34 cellular contexts compared by ENCODE assay signal in the genomic region with DNA sequence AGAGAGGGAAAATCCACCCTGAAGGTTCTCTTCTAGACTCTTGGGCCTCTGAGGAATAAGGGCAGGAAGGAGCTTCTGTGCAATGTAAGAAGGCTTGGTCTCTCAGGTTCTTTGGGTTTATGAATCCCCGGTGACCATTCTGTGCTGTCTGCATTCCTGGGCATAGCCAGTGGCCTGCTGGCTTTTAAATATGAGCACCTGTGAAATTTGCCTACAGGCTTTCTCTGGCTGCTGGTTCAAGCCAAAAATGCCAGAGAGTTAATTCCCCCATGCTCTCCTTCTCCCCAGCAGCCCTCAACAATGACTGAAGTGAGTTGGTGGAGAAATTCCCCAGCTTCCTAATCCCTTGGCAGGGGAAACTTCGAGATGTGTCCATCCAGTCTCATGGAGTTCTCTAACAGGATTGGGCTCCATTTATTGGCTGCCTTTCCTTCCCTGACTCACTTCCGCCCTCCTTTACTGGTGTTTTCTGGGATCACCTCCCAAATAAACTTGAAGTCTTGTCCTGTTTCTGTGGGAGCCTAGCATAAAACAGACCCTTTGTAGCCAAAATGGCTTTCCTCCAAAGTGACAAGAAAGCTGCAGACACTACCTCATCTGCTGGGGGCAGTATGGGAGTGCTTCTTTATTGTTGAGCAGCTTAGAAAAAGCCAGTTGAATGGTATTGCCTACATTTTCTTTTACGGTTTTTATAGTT.
DNase-seq lines count a peak whose midpoint lies in the region; ATAC-seq and TF ChIP-seq lines count a peak whose summit lies in the region.
"Had no signal": no experiment of that assay in that cellular context is flagged by ENCODE, and none has a peak within 500 bp of the region (broad histone marks: within the 10 kb centered on the region; RNA-seq: fewer than 3 reads in every experiment).

No MANE protein-coding gene starts in this region.

- peaks cover 72% of the 10 kb centered on the region for H3K27me3 Mint-ChIP-seq in MCF 10A (ENCODE audit: insufficient read depth, unreplicated experiment)
- H3K27me3 Mint-ChIP-seq: activated CD4-positive, alpha-beta memory T cell treated with anti-CD3 and anti-CD28 coated beads for 36 hours; activated naive CD8-positive, alpha-beta T cell treated with anti-CD3 and anti-CD28 coated beads, Interleukin-2, amount 50 U/mL, for 24 hours; CD4-positive, alpha-beta T cell had no signal

- no peaks in the 10 kb centered on the region for H3K4me1 ChIP-seq in breast epithelium
- no peaks in the 10 kb centered on the region for H3K4me1 ChIP-seq in mammary epithelial cell (ENCODE audit: insufficient read depth, low read length)
- no peaks in the 10 kb centered on the region for H3K4me1 ChIP-seq in HAP-1
- H3K4me1 ChIP-seq: gastrocnemius medialis, prostate gland, upper lobe of right lung had no signal

- no peaks in the 10 kb centered on the region for H3K79me2 ChIP-seq in mammary epithelial cell (ENCODE audit: insufficient read depth, low read length)
- H3K79me2 ChIP-seq: hepatocyte had no signal

- H3K4me2 ChIP-seq in mammary epithelial cell (ENCODE audit: insufficient read depth, low read depth, low read length), result no peak overlapping the region
- H3K4me2 ChIP-seq: GM23338, hepatocyte had no signal

- TF ChIP-seq POLR2A in breast epithelium (IDR thresholded peaks at IDR 0.05), result no peak

- intact Hi-C loops in MCF 10A (cut with micrococcal nuclease) (no loop called here), breast epithelium (cut with DNase I; ENCODE audit: low total_unique reads) (no loop called here), mammary epithelial cell (cut with micrococcal nuclease) (no loop called here), sciatic nerve (cut with DNase I) (no loop called here)

- H3K9me3 Mint-ChIP-seq in MCF 10A (ENCODE audit: unreplicated experiment), result no peaks in the 10 kb centered on the region
- H3K9me3 Mint-ChIP-seq: activated CD4-positive, alpha-beta memory T cell treated with anti-CD3 and anti-CD28 coated beads for 36 hours; activated naive CD8-positive, alpha-beta T cell treated with anti-CD3 and anti-CD28 coated beads, Interleukin-2, amount 50 U/mL, for 24 hours; CD4-positive, alpha-beta T cell; GM23338; natural killer cell treated with Interleukin-12 subunit alpha and Interleukin-12 subunit beta and Interleukin-15 and Interleukin-18, amount 100 ng/mL, for 72 hours; T-helper 2 cell treated with Interferon-gamma antibody and Interleukin-4, amounts not matched to agents 5 μg/mL and 100 μg/mL, for 36 hours had no signal

- H4K20me1 ChIP-seq in mammary epithelial cell (ENCODE audit: insufficient read depth, low read length), result no peaks in the 10 kb centered on the region

- WGBS in mammary epithelial cell (ENCODE audit: low coverage, missing lambda C conversion rate), result 53% methylated on average over 4 of the region's 4 CpGs

- H3K27ac ChIP-seq in breast epithelium (no peak overlapping the region), mammary epithelial cell (ENCODE audit: insufficient read depth, low read depth, low read length) (no peak overlapping the region)
- H3K27ac ChIP-seq: 22Rv1, gastrocnemius medialis, hepatocyte, prostate gland, upper lobe of right lung had no signal

- peak; percentile 24 for ATAC-seq in sciatic nerve
- ATAC-seq: activated naive CD8-positive, alpha-beta T cell treated with anti-CD3 and anti-CD28 coated beads, Interleukin-2, amount 50 U/mL, for 24 hours; esophagus mucosa; gastrocnemius medialis; GM23338; mucosa of descending colon; natural killer cell treated with Interleukin-12 subunit alpha and Interleukin-12 subunit beta and Interleukin-15 and Interleukin-18, amount 100 ng/mL, for 72 hours; upper lobe of right lung had no signal

- BruUV-seq in MCF 10A (replicated peaks; lab: Mats Ljungman, UMichigan) (no TSS peak), mammary epithelial cell (replicated peaks; lab: Mats Ljungman, UMichigan) (no TSS peak)

- no peaks in the 10 kb centered on the region for H3K9me3 ChIP-seq in breast epithelium
- H3K9me3 ChIP-seq in mammary epithelial cell (replicated peaks; ENCODE audit: insufficient read depth, low read length), result no peaks in the 10 kb centered on the region
- H3K9me3 ChIP-seq in HAP-1, result no peaks in the 10 kb centered on the region
- H3K9me3 ChIP-seq: gastrocnemius medialis, mucosa of descending colon, prostate gland, upper lobe of right lung had no signal

- dilution Hi-C loops in mammary epithelial cell (cut with HindIII; ENCODE audit: low sequenced_read_pairs), result no loop called here

- no peak overlapping the region for H3K4me3 ChIP-seq in breast epithelium
- H3K4me3 ChIP-seq in mammary epithelial cell (replicated peaks in 1 of 3; ENCODE audit: insufficient read depth in 1 of 3, low read depth in 2 of 3, low read length in 3 of 3), result no peak overlapping the region
- no peak overlapping the region for H3K4me3 ChIP-seq in HAP-1
- H3K4me3 ChIP-seq: coronary artery, gastrocnemius medialis, GM23338, hepatocyte, lung, mucosa of descending colon, prostate gland, upper lobe of right lung had no signal

- TF ChIP-seq CTCF in MCF 10A (IDR thresholded peaks at IDR 0.05; ENCODE audit: unreplicated experiment) (no peak), breast epithelium (IDR thresholded peaks at IDR 0.05) (no peak), mammary epithelial cell (conservative IDR thresholded peaks at IDR 0.05 in 1 of 2, IDR thresholded peaks at IDR 0.05 in 1 of 2; ENCODE audit: extremely low read depth in 1 of 2, insufficient read depth in 1 of 2, low read depth in 1 of 2, low read length in 2 of 2) (no peak)

- no peaks in the 10 kb centered on the region for H3K4me1 Mint-ChIP-seq in MCF 10A (ENCODE audit: insufficient read depth, unreplicated experiment)

- no peak overlapping the region for H3K9ac ChIP-seq in mammary epithelial cell (ENCODE audit: insufficient read depth, low read length)

- POLR2A ChIA-PET in MCF 10A (lab: Yijun Ruan, JAX), result no interaction called here

- H3K36me3 ChIP-seq in breast epithelium (no peaks in the 10 kb centered on the region), mammary epithelial cell (ENCODE audit: insufficient read depth, low read length) (no peaks in the 10 kb centered on the region), HAP-1 (replicated peaks) (no peaks in the 10 kb centered on the region)
- H3K36me3 ChIP-seq: gastrocnemius medialis, prostate gland, upper lobe of right lung had no signal

- DNase-seq in MCF 10A (ENCODE audit: unreplicated experiment) (peak; percentile 6), breast epithelium (ENCODE audit: low spot score in 2 of 2) (no peak), NCI-H446 treated with DMSO at 0.1 percent for 48 hours (lab: John Stamatoyannopoulos, UW) (peak; percentile 4), mammary epithelial cell (no peak), sciatic nerve (ENCODE audit: low spot score) (no peak), mucosa of gallbladder (ENCODE audit: low spot score) (no peak), HAP-1 (ENCODE audit: low spot score in 2 of 2) (no peak), NCI-H2171 (lab: John Stamatoyannopoulos, UW) (no peak)
- DNase-seq: activated CD4-positive, alpha-beta memory T cell treated with anti-CD3 and anti-CD28 coated beads for 36 hours; activated CD4-positive, CD25-positive, alpha-beta regulatory T cell treated with anti-CD3 and anti-CD28 coated beads, Interleukin-2, amount 50 U/mL, for 72 hours; activated CD8-positive, alpha-beta memory T cell treated with anti-CD3 and anti-CD28 coated beads, Interleukin-2, amount 50 U/mL, for 4 hours; activated naive CD4-positive, alpha-beta T cell; activated naive CD8-positive, alpha-beta T cell treated with anti-CD3 and anti-CD28 coated beads, Interleukin-2, amount 50 U/mL, for 24 hours; CD4-positive, alpha-beta T cell; DND-41; gastrocnemius medialis; kidney glomerular epithelial cell; mucosa of descending colon; NCI-H1092 treated with DMSO at 0.1 percent for 48 hours; NCI-H187; NCI-H524 treated with DMSO at 0.1 percent for 48 hours; occipital lobe; SHP77 treated with DMSO at 0.1 percent for 48 hours; stimulated activated CD4-positive, alpha-beta T cell treated with anti-CD3 and anti-CD28 coated beads, Interleukin-4, amount 100 ng/mL, for 4 hours; upper lobe of right lung had no signal

- no peak overlapping the region for H3K4me3 Mint-ChIP-seq in MCF 10A (ENCODE audit: unreplicated experiment)
- H3K4me3 Mint-ChIP-seq: activated CD4-positive, alpha-beta memory T cell treated with anti-CD3 and anti-CD28 coated beads for 36 hours; activated naive CD8-positive, alpha-beta T cell treated with anti-CD3 and anti-CD28 coated beads, Interleukin-2, amount 50 U/mL, for 24 hours; CD4-positive, alpha-beta T cell; GM23338; natural killer cell treated with Interleukin-12 subunit alpha and Interleukin-12 subunit beta and Interleukin-15 and Interleukin-18, amount 100 ng/mL, for 72 hours; T-helper 2 cell treated with Interferon-gamma antibody and Interleukin-4, amounts not matched to agents 5 μg/mL and 100 μg/mL, for 36 hours had no signal

- peaks cover 0 to 35% of the 10 kb centered on the region in 2 donors for H3K27me3 ChIP-seq in breast epithelium
- no peaks in the 10 kb centered on the region for H3K27me3 ChIP-seq in mammary epithelial cell (ENCODE audit: insufficient read depth, low read length)
- H3K27me3 ChIP-seq in HAP-1 (ENCODE audit: low read depth), result no peaks in the 10 kb centered on the region
- H3K27me3 ChIP-seq: gastrocnemius medialis, hepatocyte, upper lobe of right lung had no signal

- H2AFZ ChIP-seq in mammary epithelial cell (ENCODE audit: low read depth, low read length), result peak overlapping the region; percentile 21
- H2AFZ ChIP-seq: GM23338, hepatocyte had no signal

- H3K36me3 Mint-ChIP-seq in MCF 10A (ENCODE audit: insufficient read depth, unreplicated experiment), result no peaks in the 10 kb centered on the region
- H3K36me3 Mint-ChIP-seq: activated CD4-positive, alpha-beta memory T cell treated with anti-CD3 and anti-CD28 coated beads for 36 hours; natural killer cell treated with Interleukin-12 subunit alpha and Interleukin-12 subunit beta and Interleukin-15 and Interleukin-18, amount 100 ng/mL, for 72 hours had no signal

- in situ Hi-C loops in mammary epithelial cell (cut with MboI; ENCODE audit: low sequenced_read_pairs in 2 of 2) (no loop called here), HAP-1 (cut with MboI; ENCODE audit: low sequenced_read_pairs) (no loop called here)

- H3K27ac Mint-ChIP-seq in MCF 10A (ENCODE audit: low read depth, unreplicated experiment), result peak overlapping the region; percentile 22
- H3K27ac Mint-ChIP-seq: activated CD4-positive, alpha-beta memory T cell treated with anti-CD3 and anti-CD28 coated beads for 36 hours; activated naive CD8-positive, alpha-beta T cell treated with anti-CD3 and anti-CD28 coated beads, Interleukin-2, amount 50 U/mL, for 24 hours; CD4-positive, alpha-beta T cell; GM23338; natural killer cell treated with Interleukin-12 subunit alpha and Interleukin-12 subunit beta and Interleukin-15 and Interleukin-18, amount 100 ng/mL, for 72 hours; T-helper 2 cell treated with Interferon-gamma antibody and Interleukin-4, amounts not matched to agents 5 μg/mL and 100 μg/mL, for 36 hours had no signal

- CTCF ChIA-PET in MCF 10A (lab: Yijun Ruan, JAX) (no interaction called here), mammary epithelial cell (lab: Charles Lee; ENCODE audit: low non-redundant PET) (no interaction called here)

Comparison
In these comparisons a context has a peak if more than half of its experiments do, and no peak if none do; other contexts are left out.
1. DNase-seq: peak in MCF 10A (single experiment) and NCI-H446 treated with DMSO at 0.1 percent for 48 hours (single experiment); none in breast epithelium (0 of 2), mammary epithelial cell (single experiment), sciatic nerve (single experiment), mucosa of gallbladder (single experiment), HAP-1 (0 of 2) and NCI-H2171 (single experiment).